ENCODE assay signal across 9 cellular contexts in genomic region chr15:79034284-79034683, GRCh38.
"Had no signal": no experiment of that assay in that cellular context is flagged by ENCODE, and none has a peak within 500 bp of the region (broad histone marks: within the 10 kb centered on the region; RNA-seq: fewer than 3 reads in every experiment).

No MANE protein-coding gene starts in this region.

- DNase-seq: IMR-90, Karpas-422, KBM-7, KG1 had no signal

- H3K27ac ChIP-seq: HL-60, KMS-11 had no signal

- H3K9ac ChIP-seq: KMS-11 had no signal

- FAIRE-seq: HepG2, HTR-8/SVneo had no signal

- H3K36me3 Mint-ChIP-seq: IgD-negative memory B cell had no signal

- ATAC-seq: HepG2 had no signal

- H3K9me3 Mint-ChIP-seq: IgD-negative memory B cell had no signal

- H3K4me2 ChIP-seq: KMS-11 had no signal
